In genomic region chr20:61670274-61670673, GRCh38 we compare ENCODE assay signal across 21 cellular contexts.
DNase-seq lines count a peak whose midpoint lies in the region; ATAC-seq, FAIRE-seq and TF ChIP-seq lines count a peak whose summit lies in the region.
"Had no signal": no experiment of that assay in that cellular context is flagged by ENCODE, and none has a peak within 500 bp of the region (broad histone marks: within the 10 kb centered on the region; RNA-seq: fewer than 3 reads in every experiment).

No MANE protein-coding gene starts in this region.

- peak; percentile 43 for ATAC-seq in left ventricle myocardium superior
- ATAC-seq in Right ventricle myocardium superior (ENCODE audit: poor library complexity), result no peak
- ATAC-seq in HG03457 (IDR thresholded peaks at IDR 0.05; ENCODE audit: unreplicated experiment), result no peak
- ATAC-seq: A549; CD8-positive, alpha-beta T cell had no signal

- no peaks in the 10 kb centered on the region for H3K27me3 Mint-ChIP-seq in activated CD4-positive, alpha-beta T cell treated with anti-CD3 and anti-CD28 coated beads, Interleukin-2, amount 10 ng/mL, durations not matched to agents 24 days and 14 days
- no peaks in the 10 kb centered on the region for H3K27me3 Mint-ChIP-seq in neural crest cell (ENCODE audit: low read depth)
- H3K27me3 Mint-ChIP-seq: B cell had no signal

- H3K4me1 Mint-ChIP-seq in activated CD4-positive, alpha-beta T cell treated with anti-CD3 and anti-CD28 coated beads, Interleukin-2, amount 10 ng/mL, durations not matched to agents 24 days and 14 days, result no peaks in the 10 kb centered on the region
- peaks cover 12% of the 10 kb centered on the region for H3K4me1 Mint-ChIP-seq in neural crest cell
- H3K4me1 Mint-ChIP-seq: B cell had no signal

- H3K9me3 Mint-ChIP-seq in activated CD4-positive, alpha-beta T cell treated with anti-CD3 and anti-CD28 coated beads, Interleukin-2, amount 10 ng/mL, durations not matched to agents 24 days and 14 days, result no peaks in the 10 kb centered on the region
- H3K9me3 Mint-ChIP-seq in neural crest cell, result peaks cover 11% of the 10 kb centered on the region
- H3K9me3 Mint-ChIP-seq: CD4-positive, alpha-beta T cell; CD8-positive, alpha-beta T cell had no signal

- no peaks in the 10 kb centered on the region for H3K36me3 Mint-ChIP-seq in activated CD4-positive, alpha-beta T cell treated with anti-CD3 and anti-CD28 coated beads, Interleukin-2, amount 10 ng/mL, durations not matched to agents 24 days and 14 days (ENCODE audit: low read depth)
- H3K36me3 Mint-ChIP-seq in neural crest cell (ENCODE audit: low read depth), result no peaks in the 10 kb centered on the region
- H3K36me3 Mint-ChIP-seq: CD8-positive, alpha-beta T cell had no signal

- intact Hi-C loops in activated CD4-positive, alpha-beta T cell treated with anti-CD3 and anti-CD28 coated beads, Interleukin-2, amount 10 ng/mL, durations not matched to agents 24 days and 14 days (cut with micrococcal nuclease), result no loop called here
- intact Hi-C loops in left ventricle myocardium superior (cut with micrococcal nuclease) (no loop called here), Right ventricle myocardium superior (cut with DNase I) (no loop called here)

- no peak overlapping the region for H3K4me3 Mint-ChIP-seq in activated CD4-positive, alpha-beta T cell treated with anti-CD3 and anti-CD28 coated beads, Interleukin-2, amount 10 ng/mL, durations not matched to agents 24 days and 14 days
- no peak overlapping the region for H3K4me3 Mint-ChIP-seq in neural crest cell
- H3K4me3 Mint-ChIP-seq: B cell; CD4-positive, alpha-beta T cell; CD8-positive, alpha-beta T cell had no signal

- no peak for TF ChIP-seq CTCF in neural crest cell (conservative IDR thresholded peaks at IDR 0.05)

- DNase-seq in activated CD4-positive, alpha-beta T cell treated with anti-CD3 and anti-CD28 coated beads, Interleukin-2, amount 10 ng/mL, durations not matched to agents 24 days and 14 days, result no peak
- DNase-seq in activated CD4-positive, alpha-beta T cell treated with anti-CD3 and anti-CD28 coated beads, Interleukin-2, amount 50 U/mL, for 4 hours, result no peak
- no peak for DNase-seq in left ventricle myocardium superior
- DNase-seq in Right ventricle myocardium superior, result no peak
- DNase-seq in HTR-8/SVneo (ENCODE audit: insufficient read length, low spot score), result no peak
- DNase-seq in neural crest cell (ENCODE audit: low read depth, low spot score), result no peak
- no peak for DNase-seq in superior temporal gyrus (ENCODE audit: extremely low spot score)
- DNase-seq: AML-193; Caco-2; Calu3; CD4-positive, alpha-beta T cell; CD8-positive, alpha-beta T cell; DMS79 treated with DMSO at 0.1 percent for 48 hours; GF-D8 had no signal

- H3K27ac Mint-ChIP-seq in activated CD4-positive, alpha-beta T cell treated with anti-CD3 and anti-CD28 coated beads, Interleukin-2, amount 10 ng/mL, durations not matched to agents 24 days and 14 days, result peak overlapping the region; percentile 25
- peak overlapping the region; percentile 72 for H3K27ac Mint-ChIP-seq in neural crest cell (ENCODE audit: unreplicated experiment)
- H3K27ac Mint-ChIP-seq: B cell; CD4-positive, alpha-beta T cell; CD8-positive, alpha-beta T cell had no signal

- FAIRE-seq in HTR-8/SVneo (lab: Jason Lieb, UNC), result peak; percentile 23
- FAIRE-seq: A549, D721Med, G401.6, GM12891, GM19239 had no signal
